In genomic region chr3:101085752-101086151, GRCh38 we compare ENCODE assay signal across 33 cellular contexts.
"Had no signal": no experiment of that assay in that cellular context is flagged by ENCODE, and none has a peak within 500 bp of the region (broad histone marks: within the 10 kb centered on the region; RNA-seq: fewer than 3 reads in every experiment).

No MANE protein-coding gene starts in this region.

- H3K27ac ChIP-seq: adrenal gland, ascending aorta, body of pancreas, brain microvascular endothelial cell, breast epithelium, cardiac muscle cell had no signal

- H3K36me3 ChIP-seq: adrenal gland, ascending aorta, brain microvascular endothelial cell, breast epithelium, cardiac muscle cell had no signal

- H3K27me3 ChIP-seq: adrenal gland, ascending aorta, body of pancreas, brain microvascular endothelial cell, breast epithelium, cardiac muscle cell had no signal

- H3K4me3 ChIP-seq: adrenal gland, ascending aorta, body of pancreas, breast epithelium, cardiac muscle cell had no signal

- DNase-seq: activated effector memory CD4-positive, alpha-beta T cell treated with anti-CD3 and anti-CD28 coated beads, Interleukin-2, amount 50 U/mL, for 16 hours; activated effector memory CD4-positive, alpha-beta T cell treated with Interleukin-2 at 50 U/mL for 16 hours; activated gamma-delta T cell; activated gamma-delta T cell treated with Interleukin-2 at 50 U/mL for 16 hours; activated naive CD4-positive, alpha-beta T cell; activated naive CD4-positive, alpha-beta T cell treated with anti-CD3 and anti-CD28 coated beads for 36 hours; activated naive CD4-positive, alpha-beta T cell treated with anti-CD3 and anti-CD28 coated beads, Interleukin-2, amount 10 ng/mL, durations not matched to agents 7 days and 5 days; activated naive CD4-positive, alpha-beta T cell treated with anti-CD3 and anti-CD28 coated beads, Interleukin-2, amount 50 U/mL, for 16 hours; activated naive CD4-positive, alpha-beta T cell treated with Interleukin-2 at 50 U/mL for 16 hours; activated naive CD8-positive, alpha-beta T cell treated with anti-CD3 and anti-CD28 coated beads for 36 hours; activated naive CD8-positive, alpha-beta T cell treated with anti-CD3 and anti-CD28 coated beads, Interleukin-2, amount 10 ng/mL, durations not matched to agents 7 days and 5 days; activated naive CD8-positive, alpha-beta T cell treated with anti-CD3 and anti-CD28 coated beads, Interleukin-2, amount 50 U/mL, for 24 hours; activated T-cell treated with anti-CD3 and anti-CD28 coated beads for 4 hours; activated T-cell treated with anti-CD3 and anti-CD28 coated beads, Interleukin-2, amount 50 U/mL, for 1 hour; activated T-cell treated with anti-CD3 and anti-CD28 coated beads, Interleukin-2, amount 50 U/mL, for 24 hours; activated T-cell treated with anti-CD3 and anti-CD28 coated beads, Interleukin-2, amount 50 U/mL, for 4 hours; activated T-cell treated with anti-CD3 and anti-CD28 coated beads, Interleukin-2, amount 50 U/mL, for 48 hours; activated T-cell treated with anti-CD3 and anti-CD28 coated beads, Interleukin-2, amount 50 U/mL, for 72 hours; adrenal gland; amniotic stem cell; amygdala; anterior cingulate cortex; aorta; body of pancreas; brain microvascular endothelial cell; caudate nucleus; central memory CD4-positive, alpha-beta T cell; cerebellar nuclear complex had no signal

- ATAC-seq: activated naive CD4-positive, alpha-beta T cell treated with anti-CD3 and anti-CD28 coated beads, Interleukin-2, amount 50 U/mL, for 72 hours; activated naive CD8-positive, alpha-beta T cell treated with anti-CD3 and anti-CD28 coated beads, Interleukin-2, amount 50 U/mL, for 24 hours; activated T-cell treated with anti-CD3 and anti-CD28 coated beads, Interleukin-2, amount 50 U/mL, for 4 hours; activated T-cell treated with anti-CD3 and anti-CD28 coated beads, Interleukin-2, amount 50 U/mL, for 72 hours; activated T-helper 17 cell treated with anti-CD3 and anti-CD28 coated beads, Interleukin-2, amount 50 U/mL, for 72 hours; body of pancreas had no signal

- H3K4me1 ChIP-seq: adrenal gland, ascending aorta, body of pancreas, breast epithelium had no signal

- H3K9me3 ChIP-seq: adrenal gland, ascending aorta, body of pancreas, breast epithelium had no signal
